In genomic region chr11:116638463-116638862, GRCh38 we compare ENCODE assay signal across 22 cellular contexts.
DNase-seq lines count a peak whose midpoint lies in the region; ATAC-seq and TF ChIP-seq lines count a peak whose summit lies in the region.
"Had no signal": no experiment of that assay in that cellular context is flagged by ENCODE, and none has a peak within 500 bp of the region (broad histone marks: within the 10 kb centered on the region; RNA-seq: fewer than 3 reads in every experiment).

No MANE protein-coding gene starts in this region.

- no peak for TF ChIP-seq EP300 in suprapubic skin (IDR thresholded peaks at IDR 0.05)

- TF ChIP-seq POLR2A in suprapubic skin (IDR thresholded peaks at IDR 0.05), result no peak

- no peaks in the 10 kb centered on the region for H3K9me3 ChIP-seq in suprapubic skin
- H3K9me3 ChIP-seq: SK-N-SH had no signal

- TF ChIP-seq CTCF in suprapubic skin (IDR thresholded peaks at IDR 0.05), result no peak

- no peaks in the 10 kb centered on the region for H3K4me1 ChIP-seq in suprapubic skin

- DNase-seq in NCI-H1092 treated with DMSO at 0.1 percent for 48 hours (lab: John Stamatoyannopoulos, UW), result peak; percentile 9
- no peak for DNase-seq in NCI-H1092 (lab: John Stamatoyannopoulos, UW)
- peak; percentile 81 for DNase-seq in DMS79 (lab: John Stamatoyannopoulos, UW)
- DNase-seq in NCI-H69 (lab: John Stamatoyannopoulos, UW), result peak; percentile 61
- peak; percentile 14 for DNase-seq in islet precursor cell
- DNase-seq in suprapubic skin (ENCODE audit: low spot score in 2 of 2), result no peak
- DNase-seq: H9; Karpas-422; NCI-H1694; NCI-H2081; NCI-H2227 treated with DMSO at 0.1 percent for 48 hours; NCI-H748 treated with DMSO at 0.1 percent for 48 hours; NK-92 treated with Interleukin-12 subunit alpha and Interleukin-12 subunit beta, amount 100 ng/mL, for 24 hours; PC-3; SK-N-SH; SW 1271 had no signal

- peaks cover 24% of the 10 kb centered on the region for H3K27me3 ChIP-seq in suprapubic skin

- 80% methylated on average over 6 of the region's 6 CpGs for WGBS in suprapubic skin

- H3K36me3 ChIP-seq in suprapubic skin, result no peaks in the 10 kb centered on the region

- no peak overlapping the region for H3K27ac ChIP-seq in suprapubic skin
- H3K27ac ChIP-seq: 22Rv1, C4-2B had no signal

- ATAC-seq in GM21390 (IDR thresholded peaks at IDR 0.05; ENCODE audit: unreplicated experiment), result no peak
- ATAC-seq: CD8-positive, alpha-beta T cell; HepG2; PC-3 had no signal

- no peak overlapping the region for H3K4me3 ChIP-seq in suprapubic skin
- H3K4me3 ChIP-seq: GM23338 had no signal

Comparison
In these comparisons a context has a peak if more than half of its experiments do, and no peak if none do; other contexts are left out.
1. DNase-seq: peak in NCI-H1092 treated with DMSO at 0.1 percent for 48 hours (single experiment), DMS79 (single experiment), NCI-H69 (single experiment) and islet precursor cell (single experiment); none in NCI-H1092 (single experiment) and suprapubic skin (0 of 2).